10 cellular contexts compared by ENCODE assay signal in the genomic region with DNA sequence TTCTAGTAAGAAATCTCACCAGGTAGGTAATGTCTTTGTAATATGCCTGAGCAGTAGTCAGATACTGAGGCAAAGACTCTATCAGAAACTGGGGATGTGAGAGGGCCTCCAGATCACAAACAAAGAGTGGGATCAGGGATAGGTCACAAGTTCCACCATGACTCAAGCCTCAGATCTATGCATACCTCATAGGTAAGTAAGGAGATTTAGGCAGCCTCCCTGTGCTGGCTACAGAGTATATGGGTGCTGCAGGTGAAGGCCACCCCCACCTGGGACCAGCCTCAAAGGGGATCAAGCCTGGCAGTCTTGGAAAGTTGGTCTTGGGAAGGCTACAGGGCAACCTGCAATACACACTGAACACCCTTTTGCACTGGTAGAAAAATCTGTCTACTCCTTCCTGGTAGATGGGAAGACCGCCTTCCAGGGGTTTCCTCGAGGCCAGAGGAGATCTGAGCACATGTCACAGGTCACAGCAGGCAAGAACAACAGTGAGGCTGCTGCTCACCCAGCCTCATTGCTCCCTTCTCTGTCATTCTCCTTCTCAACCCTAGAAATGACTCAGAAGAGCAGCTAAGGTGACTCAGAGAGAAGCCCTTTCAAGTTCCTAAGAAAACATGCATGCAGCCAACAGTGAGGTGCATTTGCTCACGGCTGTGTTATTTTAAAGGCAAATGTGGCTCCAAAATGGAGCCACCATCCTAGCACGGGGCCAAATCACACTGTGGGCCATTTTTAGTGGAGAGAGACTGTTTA.
DNase-seq lines count a peak whose midpoint lies in the region; ATAC-seq and TF ChIP-seq lines count a peak whose summit lies in the region.
"Had no signal": no experiment of that assay in that cellular context is flagged by ENCODE, and none has a peak within 500 bp of the region (broad histone marks: within the 10 kb centered on the region; RNA-seq: fewer than 3 reads in every experiment).

No MANE protein-coding gene starts in this region.

- TF ChIP-seq CTCF in GM13977 (IDR thresholded peaks at IDR 0.05; ENCODE audit: extremely low read depth, insufficient read depth, missing control alignments): no peak
- no peak for TF ChIP-seq CTCF in psoas muscle (IDR thresholded peaks at IDR 0.05)
- TF ChIP-seq CTCF in mucosa of descending colon (IDR thresholded peaks at IDR 0.05): no peak
- TF ChIP-seq CTCF in left ventricle myocardium inferior (IDR thresholded peaks at IDR 0.05; ENCODE audit: borderline replicate concordance): no peak

- H3K4me1 ChIP-seq in adipocyte (ENCODE audit: control insufficient read depth, insufficient read depth, low read length): peaks cover 39% of the 10 kb centered on the region
- no peaks in the 10 kb centered on the region for H3K4me1 ChIP-seq in psoas muscle
- H3K4me1 ChIP-seq in mucosa of descending colon (ENCODE audit: low read depth): no peaks in the 10 kb centered on the region
- H3K4me1 ChIP-seq in left ventricle myocardium inferior: no peaks in the 10 kb centered on the region
- H3K4me1 ChIP-seq: transverse colon had no signal

- H3K4me3 ChIP-seq in adipocyte (ENCODE audit: low read length): no peak overlapping the region
- H3K4me3 ChIP-seq in psoas muscle: no peak overlapping the region
- H3K4me3 ChIP-seq in mucosa of descending colon: no peak overlapping the region
- H3K4me3 ChIP-seq in left ventricle myocardium inferior: no peak overlapping the region
- H3K4me3 ChIP-seq: body of pancreas, transverse colon had no signal

- H3K27me3 ChIP-seq in adipocyte (replicated peaks; ENCODE audit: control insufficient read depth, insufficient read depth, low read length) (no peaks in the 10 kb centered on the region), psoas muscle (ENCODE audit: insufficient read depth in 3 of 3, low read length in 2 of 3) (no peaks in the 10 kb centered on the region), left ventricle myocardium inferior (ENCODE audit: low read depth) (peaks cover 9% of the 10 kb centered on the region)
- H3K27me3 ChIP-seq: body of pancreas, transverse colon had no signal

- H3K27ac ChIP-seq in psoas muscle (no peak overlapping the region), left ventricle myocardium inferior (replicated peaks) (no peak overlapping the region)
- H3K27ac ChIP-seq: body of pancreas, transverse colon had no signal

- WGBS in psoas muscle, 3 donors: 72 to 77% (median 76%) methylated on average over 4 of the region's 4 CpGs

- no peaks in the 10 kb centered on the region for H3K9me3 ChIP-seq in adipocyte (ENCODE audit: control insufficient read depth, low read length)
- H3K9me3 ChIP-seq in psoas muscle: no peaks in the 10 kb centered on the region
- no peaks in the 10 kb centered on the region for H3K9me3 ChIP-seq in mucosa of descending colon
- H3K9me3 ChIP-seq in left ventricle myocardium inferior (replicated peaks): no peaks in the 10 kb centered on the region
- H3K9me3 ChIP-seq: body of pancreas, transverse colon had no signal

- H3K36me3 ChIP-seq in adipocyte (ENCODE audit: control insufficient read depth, insufficient read depth, low read length, severe bottlenecking): no peaks in the 10 kb centered on the region
- no peaks in the 10 kb centered on the region for H3K36me3 ChIP-seq in psoas muscle (ENCODE audit: insufficient read depth in 1 of 2, low read depth in 1 of 2)
- no peaks in the 10 kb centered on the region for H3K36me3 ChIP-seq in mucosa of descending colon (ENCODE audit: low read depth)
- H3K36me3 ChIP-seq in left ventricle myocardium inferior: no peaks in the 10 kb centered on the region
- H3K36me3 ChIP-seq: transverse colon had no signal

- DNase-seq in GM13977 (ENCODE audit: low spot score) (peak; percentile 14), adipocyte (ENCODE audit: low read depth) (peak; percentile 65), pulmonary artery endothelial cell (ENCODE audit: low read depth, low spot score) (peak; percentile 22), psoas muscle (no peak), mucosa of descending colon (no peak), left ventricle myocardium inferior (no peak)
- DNase-seq: body of pancreas, OCI-M1, transverse colon had no signal

- no peak overlapping the region for H3K9ac ChIP-seq in adipocyte (ENCODE audit: low read length)

- in situ Hi-C loops in GM13977 (cut with MboI; ENCODE audit: low pct_unique_long_range_greater_than_20kb, low sequenced_read_pairs, unreplicated experiment): no loop called here

- intact Hi-C loops in psoas muscle (cut with DNase I) (no loop called here), mucosa of descending colon (cut with DNase I, micrococcal nuclease) (no loop called here), left ventricle myocardium inferior (cut with micrococcal nuclease) (no loop called here)

- ATAC-seq in HG02852 (IDR thresholded peaks at IDR 0.05; ENCODE audit: unreplicated experiment) (peak; percentile 79), psoas muscle (no peak), mucosa of descending colon (no peak)
- ATAC-seq: body of pancreas had no signal

Comparison
In these comparisons a context has a peak if more than half of its experiments do, and no peak if none do; other contexts are left out.
1. DNase-seq: peak in GM13977 (single experiment), adipocyte (single experiment) and pulmonary artery endothelial cell (single experiment); none in psoas muscle (0 of 2), mucosa of descending colon (0 of 3) and left ventricle myocardium inferior (single experiment).